ENCODE assay signal across 13 cellular contexts in the genomic region with DNA sequence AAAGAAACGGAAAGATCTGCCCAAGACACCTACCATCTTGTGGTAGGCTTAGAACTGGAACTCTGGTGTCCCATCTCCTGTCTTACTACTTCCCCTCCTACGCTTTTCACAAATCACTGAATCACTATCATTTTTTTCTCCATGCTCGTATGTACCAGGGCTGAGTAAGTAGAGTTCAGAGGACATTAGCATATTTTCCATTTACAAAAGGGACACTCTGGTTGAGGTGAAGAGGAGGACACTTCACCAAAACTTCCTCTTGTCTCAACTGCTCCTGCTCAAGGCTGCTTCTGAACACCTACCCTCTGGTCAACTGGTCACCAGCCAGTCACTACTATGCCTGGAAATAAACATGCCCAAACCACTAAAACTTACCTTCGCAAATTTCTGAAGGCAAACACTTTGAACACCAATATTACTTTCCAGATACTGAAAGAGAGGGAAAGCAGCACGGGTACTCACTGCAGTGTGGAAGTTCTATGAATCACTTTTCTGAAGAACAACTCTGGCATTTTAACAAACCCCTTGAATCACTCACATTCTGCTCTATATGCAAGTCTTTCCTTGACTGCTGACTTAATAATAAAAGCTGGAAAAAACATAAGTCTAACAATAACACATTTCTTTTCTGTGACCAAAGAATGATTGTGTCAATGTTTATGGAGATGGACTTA.
DNase-seq lines count a peak whose midpoint lies in the region; ATAC-seq and TF ChIP-seq lines count a peak whose summit lies in the region.
"Had no signal": no experiment of that assay in that cellular context is flagged by ENCODE, and none has a peak within 500 bp of the region (broad histone marks: within the 10 kb centered on the region; RNA-seq: fewer than 3 reads in every experiment).

No MANE protein-coding gene starts in this region.

- TF ChIP-seq EP300 in SK-N-SH (IDR thresholded peaks at IDR 0.05; ENCODE audit: borderline replicate concordance in 1 of 2, low read depth in 1 of 2, low read length in 1 of 2), result no peak

- H4K20me1 ChIP-seq in GM23248 (ENCODE audit: insufficient read depth), result no peaks in the 10 kb centered on the region
- H4K20me1 ChIP-seq in SK-N-SH (ENCODE audit: insufficient read depth), result no peaks in the 10 kb centered on the region

- H3K9ac ChIP-seq in GM23248, result no peak overlapping the region
- H3K9ac ChIP-seq in adipocyte (ENCODE audit: low read length), result no peak overlapping the region
- no peak overlapping the region for H3K9ac ChIP-seq in SK-N-SH
- H3K9ac ChIP-seq: KMS-11, neural progenitor cell had no signal

- H3K27ac ChIP-seq in GM23248 (peak overlapping the region; percentile 39), coronary artery (no peak overlapping the region), SK-N-SH (ENCODE audit: low read depth in 2 of 2, low read length in 1 of 2) (no peak overlapping the region)
- H3K27ac ChIP-seq: KMS-11 had no signal

- POLR2A ChIA-PET in SK-N-SH (lab: Yijun Ruan, JAX), result no interaction called here

- no peaks in the 10 kb centered on the region for H3K36me3 ChIP-seq in GM23248 (ENCODE audit: low read depth)
- peaks cover 11% of the 10 kb centered on the region for H3K36me3 ChIP-seq in adipocyte (ENCODE audit: control insufficient read depth, insufficient read depth, low read length, severe bottlenecking)
- H3K36me3 ChIP-seq in SK-N-SH (replicated peaks in 1 of 2; ENCODE audit: control insufficient read depth in 1 of 2, insufficient read depth in 2 of 2, low read length in 1 of 2), result peaks cover 0 to 2% of the 10 kb centered on the region in 2 experiments
- H3K36me3 ChIP-seq: neural progenitor cell had no signal

- CTCF ChIA-PET in SK-N-SH (lab: Yijun Ruan, JAX), result interaction anchor here (0.7 to 1.5 kb wide), 2 partner anchors 66 to 254 kb away, joined by 3 read pairs; no protein-coding TSS in a partner anchor

- no peaks in the 10 kb centered on the region for H3K9me2 ChIP-seq in GM23248 (ENCODE audit: insufficient read depth)
- no peaks in the 10 kb centered on the region for H3K9me2 ChIP-seq in SK-N-SH

- H3K4me2 ChIP-seq in GM23248 (ENCODE audit: unreplicated experiment) (peak overlapping the region; percentile 24), SK-N-SH (no peak overlapping the region)
- H3K4me2 ChIP-seq: KMS-11 had no signal

- in situ Hi-C loops in GM23248 (cut with MboI), result no loop called here

- DNase-seq in GM03348 (ENCODE audit: low spot score) (peak; percentile 33), GM23248 (peak; percentile 84), adipocyte (ENCODE audit: low read depth) (peak; percentile 51), kidney glomerular epithelial cell (lab: John Stamatoyannopoulos, UW) (peak; percentile 2), coronary artery (ENCODE audit: low spot score) (no peak), GM19238 (ENCODE audit: insufficient read length, low spot score) (no peak), SK-N-SH (no peak)
- DNase-seq: Caco-2, erythroblast had no signal

- H3K4me3 ChIP-seq in GM23248 (no peak overlapping the region), adipocyte (ENCODE audit: low read length) (no peak overlapping the region), coronary artery (no peak overlapping the region), SK-N-SH (ENCODE audit: low read depth in 2 of 2, low read length in 1 of 2) (no peak overlapping the region)
- H3K4me3 ChIP-seq: neural progenitor cell had no signal

- peaks cover 12% of the 10 kb centered on the region; the same call in 1 of the 2 replicates for H3F3A ChIP-seq in GM23248 (ENCODE audit: insufficient read depth)
- H3F3A ChIP-seq in SK-N-SH (replicated peaks; ENCODE audit: insufficient read depth), result no peaks in the 10 kb centered on the region

- 57 to 59% methylated on average over 5 of the region's 5 CpGs for WGBS in GM23248 (ENCODE audit: low coverage in 1 of 2, low lambda C conversion rate in 2 of 2, missing lambda C conversion rate in 2 of 2), 2 experiments
- 82% methylated on average over 5 of the region's 5 CpGs for WGBS in SK-N-SH (ENCODE audit: low lambda C conversion rate)

- H3K27me3 ChIP-seq in GM23248 (replicated peaks; ENCODE audit: insufficient read depth) (no peaks in the 10 kb centered on the region), adipocyte (replicated peaks; ENCODE audit: control insufficient read depth, insufficient read depth, low read length) (no peaks in the 10 kb centered on the region), SK-N-SH (ENCODE audit: insufficient read depth) (no peaks in the 10 kb centered on the region)
- H3K27me3 ChIP-seq: neural progenitor cell had no signal

- H2AFZ ChIP-seq in GM23248 (no peak overlapping the region), SK-N-SH (ENCODE audit: low read depth) (no peak overlapping the region)
- H2AFZ ChIP-seq: neural progenitor cell had no signal

- ATAC-seq in GM18498 (IDR thresholded peaks at IDR 0.05; ENCODE audit: unreplicated experiment), result no peak
- ATAC-seq: Panc1 had no signal

- H3K9me3 ChIP-seq in GM23248 (ENCODE audit: low read depth), result no peaks in the 10 kb centered on the region
- no peaks in the 10 kb centered on the region for H3K9me3 ChIP-seq in adipocyte (ENCODE audit: control insufficient read depth, low read length)
- no peaks in the 10 kb centered on the region for H3K9me3 ChIP-seq in SK-N-SH
- H3K9me3 ChIP-seq: Caco-2 had no signal

- no peak for TF ChIP-seq RAD21 in SK-N-SH (IDR thresholded peaks at IDR 0.05; ENCODE audit: low read length)

- H3K4me1 ChIP-seq in GM23248 (ENCODE audit: insufficient read depth) (peaks cover 13% of the 10 kb centered on the region), adipocyte (ENCODE audit: control insufficient read depth, insufficient read depth, low read length) (peaks cover 10% of the 10 kb centered on the region), SK-N-SH (ENCODE audit: control insufficient read depth in 1 of 2, insufficient read depth in 2 of 2, low read depth in 1 of 2, low read length in 1 of 2) (peaks cover 0 to 17% of the 10 kb centered on the region in 2 experiments; a peak in 2 of 4 replicates)
- H3K4me1 ChIP-seq: Caco-2 had no signal

- no peak for TF ChIP-seq CTCF in coronary artery (IDR thresholded peaks at IDR 0.05)
- TF ChIP-seq CTCF in SK-N-SH (IDR thresholded peaks at IDR 0.05), result no peak

- H3K79me2 ChIP-seq in GM23248 (ENCODE audit: insufficient read depth), result no peaks in the 10 kb centered on the region
- no peaks in the 10 kb centered on the region for H3K79me2 ChIP-seq in SK-N-SH (ENCODE audit: insufficient read depth)

TF ChIP-seq in SK-N-SH, 30 proteins besides CTCF, POLR2A, EP300 and RAD21:
- TF ChIP-seq TCF12 (IDR thresholded peaks at IDR 0.05), result no peak
- TF ChIP-seq NRF1 (IDR thresholded peaks at IDR 0.05; ENCODE audit: low read depth, low read length), result no peak
- TF ChIP-seq EZH2phosphoT487 (IDR thresholded peaks at IDR 0.05; ENCODE audit: borderline replicate concordance, low read depth), result no peak
- no peak for TF ChIP-seq GABPA (IDR thresholded peaks at IDR 0.05; ENCODE audit: low read depth)
- no peak for TF ChIP-seq ELF1 (IDR thresholded peaks at IDR 0.05)
- no peak for TF ChIP-seq NFIC (IDR thresholded peaks at IDR 0.05; ENCODE audit: borderline replicate concordance)
- TF ChIP-seq RCOR1 (IDR thresholded peaks at IDR 0.05; ENCODE audit: low read length), result no peak
- TF ChIP-seq FOXM1 (IDR thresholded peaks at IDR 0.05; ENCODE audit: low read depth), result no peak

Comparison
In these comparisons a context has a peak if more than half of its experiments do, and no peak if none do; other contexts are left out.
1. DNase-seq: peak in GM03348 (single experiment), GM23248 (single experiment), adipocyte (single experiment) and kidney glomerular epithelial cell (single experiment); none in coronary artery (single experiment), GM19238 (single experiment) and SK-N-SH (single experiment).